In the genomic region with DNA sequence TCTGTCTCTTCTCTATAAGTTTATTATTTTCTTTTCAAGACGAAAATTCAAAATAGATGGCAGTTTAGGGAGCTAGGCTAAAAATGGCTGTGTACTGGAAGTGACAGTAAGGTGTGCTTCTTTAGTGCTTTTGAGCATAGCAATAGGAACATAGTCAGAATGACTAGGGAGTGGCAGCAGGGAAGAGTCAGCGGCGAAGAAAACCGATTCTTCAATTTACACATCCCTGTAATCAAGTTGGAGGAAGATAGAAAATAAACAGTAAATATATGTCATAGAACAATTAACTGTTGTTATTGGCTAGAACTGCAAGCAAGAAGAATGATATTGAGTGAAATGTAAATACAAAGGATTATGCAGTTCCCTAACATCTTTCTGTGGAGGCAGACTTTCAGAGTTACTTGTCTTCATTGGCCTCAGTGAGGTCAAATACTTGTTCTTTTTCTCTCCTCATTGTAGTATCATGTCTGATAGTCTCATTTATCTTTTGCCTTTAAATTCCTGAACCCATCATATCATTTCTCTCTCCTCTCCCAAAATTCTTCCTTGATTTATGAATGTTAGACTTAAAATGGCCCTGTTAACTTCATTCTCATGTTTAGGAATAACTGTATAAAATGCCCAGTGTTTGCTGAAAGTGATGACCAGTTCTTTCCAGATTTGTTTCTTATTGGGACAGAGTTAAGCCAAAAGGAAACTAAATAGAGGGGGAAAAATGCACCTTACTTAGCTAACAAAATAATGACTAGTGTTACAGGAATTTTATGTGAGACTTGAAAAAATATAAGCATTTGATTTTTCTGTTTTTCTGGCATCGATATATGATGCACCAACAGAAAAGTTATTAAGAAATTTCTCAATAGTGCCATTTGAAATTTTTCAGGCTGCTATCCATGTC, we compare ENCODE assay signal across 19 cellular contexts.
A peak's percentile ranks its signal among the peaks of the same experiment; 100 is the strongest.
DNase-seq lines count a peak whose midpoint lies in the region; ATAC-seq, FAIRE-seq and TF ChIP-seq lines count a peak whose summit lies in the region.
"Had no signal": no experiment of that assay in that cellular context is flagged by ENCODE, and none has a peak within 500 bp of the region (broad histone marks: within the 10 kb centered on the region; RNA-seq: fewer than 3 reads in every experiment).

No MANE protein-coding gene starts in this region.

- CTCF ChIA-PET in activated CD8-positive, alpha-beta T cell treated with anti-CD3 and anti-CD28 coated beads for 36 hours (lab: Charles Lee) = no interaction called here

- no peak overlapping the region for H3K27ac Mint-ChIP-seq in neural crest cell (ENCODE audit: unreplicated experiment)
- no peak overlapping the region for H3K27ac Mint-ChIP-seq in activated CD8-positive, alpha-beta T cell treated with anti-CD3 and anti-CD28 coated beads for 36 hours
- H3K27ac Mint-ChIP-seq: stimulated activated effector memory CD8-positive, alpha-beta T cell treated with anti-CD3 and anti-CD28 coated beads, Interleukin-12 subunit alpha, Interleukin-12 subunit beta, amount 100 ng/mL, for 72 hours; T-cell had no signal

- TF ChIP-seq POLR2A in H54 (IDR thresholded peaks at IDR 0.05; ENCODE audit: low read depth, low read length) = no peak

- H3K9me3 Mint-ChIP-seq in neural crest cell = peaks cover 5% of the 10 kb centered on the region
- peaks cover 5% of the 10 kb centered on the region for H3K9me3 Mint-ChIP-seq in activated CD8-positive, alpha-beta T cell treated with anti-CD3 and anti-CD28 coated beads for 36 hours
- H3K9me3 Mint-ChIP-seq: stimulated activated effector memory CD8-positive, alpha-beta T cell treated with anti-CD3 and anti-CD28 coated beads, Interleukin-12 subunit alpha, Interleukin-12 subunit beta, amount 100 ng/mL, for 72 hours had no signal

- POLR2A ChIA-PET in activated CD8-positive, alpha-beta T cell treated with anti-CD3 and anti-CD28 coated beads for 36 hours (lab: Charles Lee) = no interaction called here

- peak; percentile 10 for DNase-seq in AG20443 (ENCODE audit: low spot score)
- no peak for DNase-seq in H54 (ENCODE audit: insufficient read length, low spot score)
- peak; percentile 27 for DNase-seq in amniotic stem cell (lab: John Stamatoyannopoulos, UW)
- DNase-seq in neural crest cell (ENCODE audit: low read depth, low spot score) = no peak
- DNase-seq in activated CD8-positive, alpha-beta T cell treated with anti-CD3 and anti-CD28 coated beads for 36 hours = no peak
- no peak for DNase-seq in LoVo (ENCODE audit: low spot score)
- DNase-seq: activated CD8-positive, alpha-beta memory T cell treated with anti-CD3 and anti-CD28 coated beads for 24 hours; DMS79 treated with DMSO at 0.1 percent for 48 hours; effector CD4-positive, alpha-beta T cell; heart right ventricle; Karpas-422; lower lobe of right lung; NCI-H2029 treated with DMSO at 0.1 percent for 48 hours; T-cell; thyroid gland; WERI-Rb-1 had no signal

- peaks cover 16% of the 10 kb centered on the region for H3K36me3 Mint-ChIP-seq in neural crest cell (ENCODE audit: low read depth)
- H3K36me3 Mint-ChIP-seq in activated CD8-positive, alpha-beta T cell treated with anti-CD3 and anti-CD28 coated beads for 36 hours (ENCODE audit: low read depth) = peaks cover 6% of the 10 kb centered on the region

- no peak for ATAC-seq in activated CD8-positive, alpha-beta T cell treated with anti-CD3 and anti-CD28 coated beads for 36 hours
- ATAC-seq in HG03025 (IDR thresholded peaks at IDR 0.05; ENCODE audit: low FRiP score, unreplicated experiment) = no peak
- ATAC-seq: heart right ventricle; lower lobe of right lung; stimulated activated effector memory CD8-positive, alpha-beta T cell treated with anti-CD3 and anti-CD28 coated beads, Interleukin-12 subunit alpha, Interleukin-12 subunit beta, amount 100 ng/mL, for 72 hours; T-cell had no signal

- TF ChIP-seq CTCF in neural crest cell (conservative IDR thresholded peaks at IDR 0.05) = no peak
- no peak for TF ChIP-seq CTCF in activated CD8-positive, alpha-beta T cell treated with anti-CD3 and anti-CD28 coated beads for 36 hours (IDR thresholded peaks at IDR 0.05)

- intact Hi-C loops in activated CD8-positive, alpha-beta T cell treated with anti-CD3 and anti-CD28 coated beads for 36 hours (cut with micrococcal nuclease) = no loop called here

- H3K4me1 Mint-ChIP-seq in neural crest cell = peaks cover 19% of the 10 kb centered on the region
- H3K4me1 Mint-ChIP-seq in activated CD8-positive, alpha-beta T cell treated with anti-CD3 and anti-CD28 coated beads for 36 hours (ENCODE audit: low read depth) = no peaks in the 10 kb centered on the region
- H3K4me1 Mint-ChIP-seq: stimulated activated effector memory CD8-positive, alpha-beta T cell treated with anti-CD3 and anti-CD28 coated beads, Interleukin-12 subunit alpha, Interleukin-12 subunit beta, amount 100 ng/mL, for 72 hours; T-cell had no signal

- H3K4me3 Mint-ChIP-seq in neural crest cell = peak overlapping the region; percentile 41
- H3K4me3 Mint-ChIP-seq in activated CD8-positive, alpha-beta T cell treated with anti-CD3 and anti-CD28 coated beads for 36 hours = no peak overlapping the region
- H3K4me3 Mint-ChIP-seq: stimulated activated effector memory CD8-positive, alpha-beta T cell treated with anti-CD3 and anti-CD28 coated beads, Interleukin-12 subunit alpha, Interleukin-12 subunit beta, amount 100 ng/mL, for 72 hours; T-cell had no signal

- peak; percentile 69 for FAIRE-seq in H54 (lab: Jason Lieb, UNC)
- FAIRE-seq: islet of Langerhans had no signal

- H3K27me3 Mint-ChIP-seq in neural crest cell (ENCODE audit: low read depth) = no peaks in the 10 kb centered on the region
- no peaks in the 10 kb centered on the region for H3K27me3 Mint-ChIP-seq in activated CD8-positive, alpha-beta T cell treated with anti-CD3 and anti-CD28 coated beads for 36 hours
- H3K27me3 Mint-ChIP-seq: T-cell had no signal

Comparison
In these comparisons a context has a peak if more than half of its experiments do, and no peak if none do; other contexts are left out.
1. DNase-seq: peak in AG20443 (single experiment) and amniotic stem cell (single experiment); none in H54 (single experiment), neural crest cell (single experiment), activated CD8-positive, alpha-beta T cell treated with anti-CD3 and anti-CD28 coated beads for 36 hours (single experiment) and LoVo (single experiment).